Comparison of ENCODE assay signal across 8 cellular contexts in genomic region chr13:27712421-27712820, GRCh38.
DNase-seq lines count a peak whose midpoint lies in the region; ATAC-seq and TF ChIP-seq lines count a peak whose summit lies in the region.

No MANE protein-coding gene starts in this region.

- H3K4me1 Mint-ChIP-seq in nephron: no peaks in the 10 kb centered on the region
- H3K4me1 Mint-ChIP-seq in activated T-helper 17 cell treated with anti-CD3 and anti-CD28 coated beads, Interleukin-2, amount 50 U/mL, for 72 hours: no peaks in the 10 kb centered on the region

- no peak overlapping the region for H3K4me3 ChIP-seq in cardiac fibroblast (replicated peaks in 1 of 2; ENCODE audit: low read depth in 2 of 2, low read length in 2 of 2)

- H3K36me3 Mint-ChIP-seq in nephron (ENCODE audit: low read depth): no peaks in the 10 kb centered on the region
- H3K36me3 Mint-ChIP-seq in activated T-helper 17 cell treated with anti-CD3 and anti-CD28 coated beads, Interleukin-2, amount 50 U/mL, for 72 hours (ENCODE audit: low read depth): no peaks in the 10 kb centered on the region

- H3K27me3 Mint-ChIP-seq in nephron (ENCODE audit: low read depth): peaks cover 9% of the 10 kb centered on the region
- H3K27me3 Mint-ChIP-seq in activated T-helper 17 cell treated with anti-CD3 and anti-CD28 coated beads, Interleukin-2, amount 50 U/mL, for 72 hours: peaks cover 14% of the 10 kb centered on the region

- H3K27ac Mint-ChIP-seq in nephron: no peak overlapping the region
- no peak overlapping the region for H3K27ac Mint-ChIP-seq in activated T-helper 17 cell treated with anti-CD3 and anti-CD28 coated beads, Interleukin-2, amount 50 U/mL, for 72 hours

- TF ChIP-seq CTCF in cardiac fibroblast (IDR thresholded peaks at IDR 0.05; ENCODE audit: low read depth, low read length) (no peak), nephron (IDR thresholded peaks at IDR 0.05; ENCODE audit: unreplicated experiment in 3 of 3) (peak in 2 of 3 experiments; percentile 16 to 22)

- H3K9me3 Mint-ChIP-seq in nephron: no peaks in the 10 kb centered on the region
- H3K9me3 Mint-ChIP-seq in activated T-helper 17 cell treated with anti-CD3 and anti-CD28 coated beads, Interleukin-2, amount 50 U/mL, for 72 hours: no peaks in the 10 kb centered on the region

- no peak overlapping the region for H3K4me3 Mint-ChIP-seq in nephron
- H3K4me3 Mint-ChIP-seq in activated T-helper 17 cell treated with anti-CD3 and anti-CD28 coated beads, Interleukin-2, amount 50 U/mL, for 72 hours: no peak overlapping the region

- DNase-seq in NCI-H446 (lab: John Stamatoyannopoulos, UW) (peak; percentile 8 to 37), NCI-H446 treated with DMSO at 0.1 percent for 48 hours (lab: John Stamatoyannopoulos, UW) (no peak), HPDE6-E6E7 (ENCODE audit: extremely low spot score) (peak; percentile 1), cardiac fibroblast (ENCODE audit: low read depth in 2 of 2) (peak; percentile 12 to 38), NCI-H1417 treated with DMSO at 0.1 percent for 48 hours (lab: John Stamatoyannopoulos, UW) (no peak), AG20443 (ENCODE audit: low spot score) (no peak)

- no peak for ATAC-seq in activated T-helper 17 cell treated with anti-CD3 and anti-CD28 coated beads, Interleukin-2, amount 50 U/mL, for 72 hours (replicated peaks)

Comparison
In these comparisons a context has a peak if more than half of its experiments do, and no peak if none do; other contexts are left out.
1. DNase-seq: peak in NCI-H446 (2 of 2), HPDE6-E6E7 (single experiment) and cardiac fibroblast (2 of 2); none in NCI-H446 treated with DMSO at 0.1 percent for 48 hours (single experiment), NCI-H1417 treated with DMSO at 0.1 percent for 48 hours (single experiment) and AG20443 (single experiment).